8 cellular contexts compared by ENCODE assay signal in the genomic region with DNA sequence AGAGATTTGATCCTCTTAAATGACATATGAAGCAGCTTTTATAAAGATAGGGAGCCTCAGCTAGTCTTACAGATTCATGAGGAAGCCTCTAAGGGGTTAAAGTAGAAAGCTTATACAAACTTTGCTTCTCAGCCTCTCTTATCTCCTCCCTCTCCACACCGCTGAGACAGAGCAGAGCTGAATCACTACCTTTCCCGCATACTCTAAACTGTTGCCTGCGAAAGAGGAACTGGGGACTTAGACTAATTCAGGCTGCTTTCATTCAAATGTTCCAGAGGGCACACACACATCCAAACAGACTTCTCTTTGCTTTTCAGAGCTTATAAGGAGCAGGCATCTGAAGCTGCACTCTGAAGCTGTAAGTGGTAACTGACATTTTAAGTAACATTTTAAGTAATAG. TPM values are rescaled to one million over a fixed set of nuclear protein-coding genes. Genes with fewer than 3 reads are reported as not detected.
A peak's percentile ranks its signal among the peaks of the same experiment; 100 is the strongest.
DNase-seq lines count a peak whose midpoint lies in the region; ATAC-seq and TF ChIP-seq lines count a peak whose summit lies in the region.

Gene SERTM2 (plus strand): TSS at position 169 of the 400 bp plus-strand sequence. CDS start 7,213 bp downstream, outside the sequence.

- DNase-seq in DMS 273 treated with DMSO at 0.1 percent for 48 hours (lab: John Stamatoyannopoulos, UW) (peak; percentile 3), fibroblast of mammary gland (ENCODE audit: low read depth) (peak; percentile 4), posterior vena cava (ENCODE audit: low spot score) (no peak), GM13976 (ENCODE audit: low spot score) (no peak), DMS153 (lab: John Stamatoyannopoulos, UW) (no peak)
- no peak for DNase-seq in stimulated activated CD4-positive, alpha-beta T cell treated with anti-CD3 and anti-CD28 coated beads, Interleukin-4, amount 100 ng/mL, for 24 hours

- H3K27ac ChIP-seq in KMS-11 = no peak within 1 kb of the TSS

- no peaks in the 10 kb centered on the region for H3K36me3 ChIP-seq in KMS-11 (ENCODE audit: insufficient read depth)

- H3K9ac ChIP-seq in KMS-11 = no peak within 1 kb of the TSS

- H3K79me2 ChIP-seq in KMS-11 (ENCODE audit: insufficient read depth, low read depth) = no peaks in the 10 kb centered on the region

- in situ Hi-C loops in GM13976 (cut with MboI; ENCODE audit: low sequenced_read_pairs, unreplicated experiment) = no loop called here

- H3K4me2 ChIP-seq in KMS-11 = peak within 1 kb of the TSS; percentile 59

- H3K4me1 ChIP-seq in KMS-11 (ENCODE audit: low read depth, poor library complexity, severe bottlenecking) = no peaks in the 10 kb centered on the region

- H4K20me1 ChIP-seq in KMS-11 (ENCODE audit: insufficient read depth) = no peaks in the 10 kb centered on the region

- H3K4me3 ChIP-seq in KMS-11 (IDR thresholded peaks at IDR 0.05; ENCODE audit: insufficient read depth, low read depth, low read length) (no peak within 1 kb of the TSS), fibroblast of mammary gland (ENCODE audit: control insufficient read depth, low read depth, low read length) (no peak within 1 kb of the TSS)

- no peaks in the 10 kb centered on the region for H3K27me3 ChIP-seq in KMS-11 (ENCODE audit: insufficient read depth, low read depth)

- ATAC-seq in GM21423 (IDR thresholded peaks at IDR 0.05; ENCODE audit: unreplicated experiment) = peak; percentile 95

- intact Hi-C loops in posterior vena cava (cut with DNase I) = no loop called here

- TF ChIP-seq CTCF in KMS-11 (conservative IDR thresholded peaks at IDR 0.05; ENCODE audit: low read depth, low read length) (no peak), fibroblast of mammary gland (conservative IDR thresholded peaks at IDR 0.05; ENCODE audit: control insufficient read depth, insufficient read depth, low read depth, low read length) (no peak), GM13976 (IDR thresholded peaks at IDR 0.05; ENCODE audit: borderline replicate concordance, control extremely low read depth, extremely low read depth, insufficient read depth, missing control alignments) (no peak)

- peak within 1 kb of the TSS; percentile 24; the same call in 1 of the 2 replicates for H2AFZ ChIP-seq in KMS-11 (ENCODE audit: low read depth)

RNA-seq across cellular contexts. Expression of gene SERTM2, which starts in this region (rescaled TPM):
- 1 to 10 TPM in 1 of 2 donors, under 1 TPM in 1; 0.28 to 3.2 TPM for total RNA-seq in posterior vena cava

Comparison
In these comparisons a context has a peak if more than half of its experiments do, and no peak if none do; other contexts are left out.
1. DNase-seq: peak in DMS 273 treated with DMSO at 0.1 percent for 48 hours (single experiment) and fibroblast of mammary gland (single experiment); none in stimulated activated CD4-positive, alpha-beta T cell treated with anti-CD3 and anti-CD28 coated beads, Interleukin-4, amount 100 ng/mL, for 24 hours (single experiment), posterior vena cava (single experiment), GM13976 (single experiment) and DMS153 (single experiment).